8 cellular contexts compared by ENCODE assay signal in genomic region chr17:64927444-64927843, GRCh38. TPM values are rescaled to one million over a fixed set of nuclear protein-coding genes. Genes with fewer than 3 reads are reported as not detected.
A peak's percentile ranks its signal among the peaks of the same experiment; 100 is the strongest.
DNase-seq lines count a peak whose midpoint lies in the region; ATAC-seq and TF ChIP-seq lines count a peak whose summit lies in the region.
"Not testable (repeated sequence)": the region's sequence is repeated elsewhere in the genome, so short reads cannot be mapped to it uniquely, and the experiment has no call there.

No MANE protein-coding gene starts in this region.

- not testable (repeated sequence) for H3K27me3 ChIP-seq in naive thymus-derived CD4-positive, alpha-beta T cell (ENCODE audit: control insufficient read depth in 2 of 2, insufficient read depth in 2 of 2, low read length in 2 of 2)

- H3K4me1 Mint-ChIP-seq in naive thymus-derived CD4-positive, alpha-beta T cell, result peaks cover 5 to 19% (median 5%) of the 10 kb centered on the region in 7 donors
- peaks cover 39% of the 10 kb centered on the region for H3K4me1 Mint-ChIP-seq in stimulated activated naive CD8-positive, alpha-beta T cell treated with anti-CD3 and anti-CD28 coated beads, Interleukin-15, Interleukin-2, amounts not matched to agents 100 ng/mL and 50 ng/mL, for 24 hours (ENCODE audit: low read depth)

- DNase-seq in DMS53 treated with DMSO at 0.1 percent for 48 hours (lab: John Stamatoyannopoulos, UW; ENCODE audit: unreplicated experiment) (peak; percentile 42), NCI-H2081 treated with DMSO at 0.1 percent for 48 hours (lab: John Stamatoyannopoulos, UW) (peak; percentile 18), fibroblast of pulmonary artery (ENCODE audit: low read depth) (peak; percentile 71)
- DNase-seq in activated gamma-delta T cell treated with anti-CD3 and anti-CD28 coated beads, Interleukin-2, amount 50 U/mL, for 16 hours (ENCODE audit: low read depth), result peak; percentile 61
- DNase-seq in naive thymus-derived CD4-positive, alpha-beta T cell, result peak in 7 of 9 donors; percentile 46 to 79 (median 73)

- peak; percentile 38 for TF ChIP-seq CTCF in fibroblast of pulmonary artery (IDR thresholded peaks at IDR 0.05; ENCODE audit: low read length, missing control alignments)

- H3K9me3 ChIP-seq in naive thymus-derived CD4-positive, alpha-beta T cell (ENCODE audit: control insufficient read depth in 2 of 3, low read length in 3 of 3), result not testable (repeated sequence)

- H3K4me3 Mint-ChIP-seq in naive thymus-derived CD4-positive, alpha-beta T cell; stimulated activated naive CD8-positive, alpha-beta T cell treated with anti-CD3 and anti-CD28 coated beads, Interleukin-15, Interleukin-2, amounts not matched to agents 100 ng/mL and 50 ng/mL, for 24 hours: not testable (repeated sequence)

- H3K36me3 Mint-ChIP-seq in naive thymus-derived CD4-positive, alpha-beta T cell; stimulated activated naive CD8-positive, alpha-beta T cell treated with anti-CD3 and anti-CD28 coated beads, Interleukin-15, Interleukin-2, amounts not matched to agents 100 ng/mL and 50 ng/mL, for 24 hours (ENCODE audit: low read depth): not testable (repeated sequence)

- intact Hi-C loops in naive thymus-derived CD4-positive, alpha-beta T cell (cut with micrococcal nuclease), result loop anchor here (1.0 to 2.0 kb wide), 3 partner anchors 33 to 173 kb away; no protein-coding TSS in a partner anchor

- POLR2A ChIA-PET in naive thymus-derived CD4-positive, alpha-beta T cell (lab: Charles Lee), result interaction anchor here (0.7 kb wide), 1 partner anchor 9 kb away, joined by 3 read pairs; no protein-coding TSS in a partner anchor

- peak overlapping the region in 1 of 9 donors; percentile 7 for H3K27ac Mint-ChIP-seq in naive thymus-derived CD4-positive, alpha-beta T cell
- peak overlapping the region; percentile 37 for H3K27ac Mint-ChIP-seq in stimulated activated naive CD8-positive, alpha-beta T cell treated with anti-CD3 and anti-CD28 coated beads, Interleukin-15, Interleukin-2, amounts not matched to agents 100 ng/mL and 50 ng/mL, for 24 hours

- not testable (repeated sequence) for H3K4me3 ChIP-seq in fibroblast of pulmonary artery (replicated peaks; ENCODE audit: low read depth, low read length); naive thymus-derived CD4-positive, alpha-beta T cell (ENCODE audit: low read length)

- H3K9me3 Mint-ChIP-seq in naive thymus-derived CD4-positive, alpha-beta T cell; stimulated activated naive CD8-positive, alpha-beta T cell treated with anti-CD3 and anti-CD28 coated beads, Interleukin-15, Interleukin-2, amounts not matched to agents 100 ng/mL and 50 ng/mL, for 24 hours: not testable (repeated sequence)

- H3K27ac ChIP-seq in naive thymus-derived CD4-positive, alpha-beta T cell (ENCODE audit: low read depth, low read length), result not testable (repeated sequence)

- not testable (repeated sequence) for H3K27me3 Mint-ChIP-seq in naive thymus-derived CD4-positive, alpha-beta T cell; stimulated activated naive CD8-positive, alpha-beta T cell treated with anti-CD3 and anti-CD28 coated beads, Interleukin-15, Interleukin-2, amounts not matched to agents 100 ng/mL and 50 ng/mL, for 24 hours

- ATAC-seq in HG02588 (IDR thresholded peaks at IDR 0.05; ENCODE audit: unreplicated experiment) (peak; percentile 67), SK-N-SH treated with all-trans-retinoic acid at 6 μM for 48 hours (peak; percentile 94)
- peak; percentile 94 for ATAC-seq in naive thymus-derived CD4-positive, alpha-beta T cell

- CTCF ChIA-PET in naive thymus-derived CD4-positive, alpha-beta T cell (lab: Charles Lee), result interaction anchor here (1.2 kb wide), 1 partner anchor 14 kb away, joined by 4 read pairs; no protein-coding TSS in a partner anchor

- not testable (repeated sequence) for H3K36me3 ChIP-seq in naive thymus-derived CD4-positive, alpha-beta T cell (ENCODE audit: control insufficient read depth in 2 of 3, insufficient read depth in 3 of 3, low read length in 3 of 3)

- H3K4me1 ChIP-seq in naive thymus-derived CD4-positive, alpha-beta T cell (ENCODE audit: control insufficient read depth in 2 of 2, insufficient read depth in 2 of 2, low read length in 2 of 2), result not testable (repeated sequence)

TF ChIP-seq in SK-N-SH treated with all-trans-retinoic acid at 6 μM for 48 hours, 23 proteins besides CTCF, POLR2A, EP300 and RAD21:
- TF ChIP-seq ISL1 (CRISPR knock-in tag; IDR thresholded peaks at IDR 0.05), result peak; percentile 22; the same call in 1 of the 2 replicates

RNA-seq across cellular contexts. Expression of gene LRRC37A3, which starts 8.2 kb away (rescaled TPM):
- 10 to 100 TPM; 17.6 to 46.7 (median 42.6) TPM for total RNA-seq in naive thymus-derived CD4-positive, alpha-beta T cell
- 1 to 10 TPM; 1.9 to 5.3 TPM for polyA plus RNA-seq in naive thymus-derived CD4-positive, alpha-beta T cell

Comparison
In these comparisons a context has a peak if more than half of its experiments do, and no peak if none do; other contexts are left out.
1. DNase-seq: peak in every context shown above with its lines; median percentile 73 in naive thymus-derived CD4-positive, alpha-beta T cell; 71 in fibroblast of pulmonary artery; 61 in activated gamma-delta T cell treated with anti-CD3 and anti-CD28 coated beads, Interleukin-2, amount 50 U/mL, for 16 hours; 42 in DMS53 treated with DMSO at 0.1 percent for 48 hours; 18 in NCI-H2081 treated with DMSO at 0.1 percent for 48 hours.